Comparison of ENCODE assay signal across 8 cellular contexts in the genomic region with DNA sequence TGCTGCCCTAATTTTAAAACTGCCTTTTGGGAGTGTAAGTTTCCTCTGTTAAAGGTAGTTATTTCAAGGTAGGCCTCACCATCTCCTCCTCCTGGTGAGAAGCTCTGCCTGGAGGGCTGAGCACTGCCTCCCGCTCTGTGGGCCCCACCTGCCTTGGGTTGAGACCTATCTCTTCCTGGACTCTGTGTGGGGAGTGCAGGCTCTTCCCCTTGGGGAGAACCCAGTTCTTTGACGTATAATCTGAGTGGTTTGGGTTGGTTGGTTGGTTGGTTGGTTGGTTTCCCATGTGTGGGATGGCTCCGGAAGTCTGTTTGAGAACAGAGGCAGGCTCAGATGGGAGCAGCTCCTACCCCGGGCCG. TPM values are rescaled to one million over a fixed set of nuclear protein-coding genes. Genes with fewer than 3 reads are reported as not detected.
A peak's percentile ranks its signal among the peaks of the same experiment; 100 is the strongest.
DNase-seq lines count a peak whose midpoint lies in the region; ATAC-seq and TF ChIP-seq lines count a peak whose summit lies in the region.

No MANE protein-coding gene starts in this region.

- no peak for DNase-seq in Caco-2
- DNase-seq in body of pancreas = no peak
- DNase-seq in natural killer cell treated with Interleukin-12 subunit alpha and Interleukin-12 subunit beta and Interleukin-15 and Interleukin-18, amount 100 ng/mL, for 72 hours (ENCODE audit: low spot score) = peak; percentile 74
- no peak for DNase-seq in hypothalamus (lab: John Stamatoyannopoulos, UW)
- DNase-seq in SIG-M5 (lab: John Stamatoyannopoulos, UW) = no peak
- no peak for DNase-seq in SKM-1 treated with dmso at 0.1 percent for 144 hours (lab: John Stamatoyannopoulos, UW; ENCODE audit: unreplicated experiment)

- CTCF ChIA-PET in Caco-2 (lab: Charles Lee) = interaction anchor here (0.6 to 1.8 kb wide), 21 partner anchors 11 to 1654 kb away, joined by 3 to 12 read pairs (median 5); partner anchors contain the start of genes ACTN4 and EIF3K

- no peaks in the 10 kb centered on the region for H3K27me3 Mint-ChIP-seq in Caco-2 (ENCODE audit: insufficient read depth, unreplicated experiment)
- H3K27me3 Mint-ChIP-seq in natural killer cell treated with Interleukin-12 subunit alpha and Interleukin-12 subunit beta and Interleukin-15 and Interleukin-18, amount 100 ng/mL, for 72 hours = no peaks in the 10 kb centered on the region

- no peak for ATAC-seq in body of pancreas
- ATAC-seq in natural killer cell treated with Interleukin-12 subunit alpha and Interleukin-12 subunit beta and Interleukin-15 and Interleukin-18, amount 100 ng/mL, for 72 hours = peak; percentile 61 to 81
- ATAC-seq in HG03135 (IDR thresholded peaks at IDR 0.05; ENCODE audit: unreplicated experiment) = no peak

- peaks cover 92% of the 10 kb centered on the region for H3K36me3 Mint-ChIP-seq in Caco-2 (ENCODE audit: insufficient read depth, unreplicated experiment)
- H3K36me3 Mint-ChIP-seq in natural killer cell treated with Interleukin-12 subunit alpha and Interleukin-12 subunit beta and Interleukin-15 and Interleukin-18, amount 100 ng/mL, for 72 hours = no peaks in the 10 kb centered on the region

- TF ChIP-seq CTCF in Caco-2 (IDR thresholded peaks at IDR 0.05; ENCODE audit: insufficient read depth in 1 of 2, low read depth in 1 of 2, low read length in 1 of 2, severe bottlenecking in 1 of 2, unreplicated experiment in 1 of 2) (peak in 1 of 2 experiments; percentile 12), body of pancreas (IDR thresholded peaks at IDR 0.05) (peak in 1 of 7 experiments; percentile 3)

- WGBS in body of pancreas, 2 donors = 75 to 92% methylated on average over 4 to 5 of the region's 5 CpGs

- H3K9me3 Mint-ChIP-seq in Caco-2 (ENCODE audit: unreplicated experiment) = peaks cover 10% of the 10 kb centered on the region
- H3K9me3 Mint-ChIP-seq in natural killer cell treated with Interleukin-12 subunit alpha and Interleukin-12 subunit beta and Interleukin-15 and Interleukin-18, amount 100 ng/mL, for 72 hours = no peaks in the 10 kb centered on the region

- H3K4me3 ChIP-seq in Caco-2 (ENCODE audit: low read depth, low read length) (no peak overlapping the region), body of pancreas (no peak overlapping the region)

- H3K4me1 Mint-ChIP-seq in Caco-2 (ENCODE audit: low read depth, unreplicated experiment) = peaks cover 68% of the 10 kb centered on the region
- H3K4me1 Mint-ChIP-seq in natural killer cell treated with Interleukin-12 subunit alpha and Interleukin-12 subunit beta and Interleukin-15 and Interleukin-18, amount 100 ng/mL, for 72 hours (ENCODE audit: low read depth in 2 of 2) = peaks cover 67 to 74% of the 10 kb centered on the region in 2 donors

- peak overlapping the region; percentile 61 for H3K4me3 Mint-ChIP-seq in Caco-2 (ENCODE audit: unreplicated experiment)
- peak overlapping the region; percentile 73 for H3K4me3 Mint-ChIP-seq in natural killer cell treated with Interleukin-12 subunit alpha and Interleukin-12 subunit beta and Interleukin-15 and Interleukin-18, amount 100 ng/mL, for 72 hours

- BruUV-seq in Caco-2 (replicated peaks; lab: Mats Ljungman, UMichigan) = no TSS peak

- H3K4me1 ChIP-seq in Caco-2 (peaks cover 89% of the 10 kb centered on the region), body of pancreas (peaks cover 90% of the 10 kb centered on the region)

- no peaks in the 10 kb centered on the region for H3K9me3 ChIP-seq in Caco-2
- H3K9me3 ChIP-seq in KOPT-K1 (ENCODE audit: insufficient read depth, low read length, poor library complexity, severe bottlenecking) = no peaks in the 10 kb centered on the region
- H3K9me3 ChIP-seq in body of pancreas = no peaks in the 10 kb centered on the region

- H3K36me3 ChIP-seq in Caco-2 (ENCODE audit: control insufficient read depth, insufficient read depth, low read length) (peaks cover 4% of the 10 kb centered on the region; the same call in 1 of the 2 replicates), KOPT-K1 (ENCODE audit: insufficient read depth, low read length) (no peaks in the 10 kb centered on the region), body of pancreas (replicated peaks in 1 of 2; ENCODE audit: insufficient read depth in 1 of 2, low read depth in 2 of 2) (no peaks in the 10 kb centered on the region)

- intact Hi-C loops in Caco-2 (cut with micrococcal nuclease; ENCODE audit: unreplicated experiment) (loop anchor here (1.0 kb wide), 1 partner anchor 50 kb away; no protein-coding TSS in a partner anchor), body of pancreas (cut with DNase I) (no loop called here)

- no peak for TF ChIP-seq POLR2A in body of pancreas (IDR thresholded peaks at IDR 0.05)

- H3K27me3 ChIP-seq in Caco-2 (replicated peaks; ENCODE audit: control insufficient read depth, insufficient read depth, low read length) = no peaks in the 10 kb centered on the region
- H3K27me3 ChIP-seq in body of pancreas = no peaks in the 10 kb centered on the region

- POLR2A ChIA-PET in Caco-2 (lab: Charles Lee) = interaction anchor here (0.6 to 1.5 kb wide), 8 partner anchors 14 to 163 kb away, joined by 4 to 22 read pairs (median 8); partner anchors contain the start of gene ACTN4

- H3K27ac ChIP-seq in KOPT-K1 (ENCODE audit: low read depth, low read length, poor library complexity, severe bottlenecking) (peak overlapping the region; percentile 12), body of pancreas (peak overlapping the region; percentile 93 to 99 (median 98))

- H3K27ac Mint-ChIP-seq in Caco-2 (ENCODE audit: unreplicated experiment) = peak overlapping the region; percentile 95
- peak overlapping the region; percentile 91 to 94 for H3K27ac Mint-ChIP-seq in natural killer cell treated with Interleukin-12 subunit alpha and Interleukin-12 subunit beta and Interleukin-15 and Interleukin-18, amount 100 ng/mL, for 72 hours

RNA-seq across cellular contexts. Expression of gene ACTN4, which starts 39.1 kb away (rescaled TPM):
- total RNA-seq in Caco-2 (2022) (605 and 658 TPM in 2 replicates), body of pancreas (100 to 1,000 TPM; 143 to 148 TPM)
- total RNA-seq in natural killer cell treated with Interleukin-12 subunit alpha and Interleukin-12 subunit beta and Interleukin-15 and Interleukin-18, amount 100 ng/mL, for 72 hours = 100 to 1,000 TPM; 342 to 574 TPM

RNA-seq across cellular contexts. Expression of gene CAPN12, which starts 57.8 kb away (rescaled TPM):
- total RNA-seq in Caco-2 (2022) = 8.8 and 11.0 TPM in 2 replicates
- 10 to 100 TPM in 1 of 2 donors, 1 to 10 TPM in 1; 9.9 to 11.4 TPM for total RNA-seq in body of pancreas
- total RNA-seq in natural killer cell treated with Interleukin-12 subunit alpha and Interleukin-12 subunit beta and Interleukin-15 and Interleukin-18, amount 100 ng/mL, for 72 hours = 10 to 100 TPM in 1 of 2 donors, 1 to 10 TPM in 1; 3.6 to 10.4 TPM

Comparison
In these comparisons a context has a peak if more than half of its experiments do, and no peak if none do; other contexts are left out.
1. ATAC-seq: peak in natural killer cell treated with Interleukin-12 subunit alpha and Interleukin-12 subunit beta and Interleukin-15 and Interleukin-18, amount 100 ng/mL, for 72 hours (2 of 2); none in body of pancreas (single experiment) and HG03135 (single experiment).